In the genomic region with DNA sequence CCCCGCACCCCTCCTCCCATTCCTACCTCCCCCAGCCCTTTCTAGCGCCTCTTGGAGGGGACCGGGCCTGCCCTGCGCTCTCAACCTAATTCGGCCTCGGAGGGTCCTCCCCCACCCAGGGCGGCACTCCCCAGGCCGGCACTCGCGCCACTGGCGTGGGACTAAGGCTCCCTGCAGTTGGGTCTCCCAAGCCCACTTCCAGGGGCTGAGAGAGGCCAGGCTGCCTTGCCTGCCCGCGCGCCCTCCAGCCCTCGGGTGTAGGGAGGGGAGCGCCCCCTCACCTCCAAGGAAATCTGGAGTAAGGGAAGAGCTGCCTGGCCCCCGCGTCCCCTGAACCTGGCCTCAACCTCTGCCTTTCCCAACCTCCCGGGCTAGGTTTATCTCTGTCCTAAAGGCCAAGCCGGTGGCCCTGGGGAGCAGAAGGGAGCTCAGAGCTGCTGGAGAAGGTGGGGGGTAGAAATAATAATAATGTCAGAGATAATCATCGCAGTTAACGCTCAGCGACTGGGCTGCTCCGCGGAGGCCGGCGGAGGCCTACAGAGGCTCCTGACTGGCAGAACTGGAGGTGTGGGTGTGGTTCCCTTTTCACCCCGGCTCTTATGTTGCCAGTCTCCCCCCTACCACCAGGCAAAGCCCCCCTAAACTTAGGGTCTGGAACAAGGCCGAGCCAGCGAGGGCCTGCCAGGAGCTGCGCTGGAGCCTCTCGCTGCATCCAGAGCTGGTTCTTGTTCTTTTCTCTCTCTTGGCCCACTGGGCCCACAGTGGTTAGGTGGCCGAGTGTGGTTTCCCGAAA, we compare ENCODE assay signal across 15 cellular contexts. TPM values are rescaled to one million over a fixed set of nuclear protein-coding genes. Genes with fewer than 3 reads are reported as not detected.
DNase-seq lines count a peak whose midpoint lies in the region; FAIRE-seq and TF ChIP-seq lines count a peak whose summit lies in the region.
"Had no signal": no experiment of that assay in that cellular context is flagged by ENCODE, and none has a peak within 500 bp of the region (broad histone marks: within the 10 kb centered on the region; RNA-seq: fewer than 3 reads in every experiment).

No MANE protein-coding gene starts in this region.

- peak overlapping the region; percentile 93; the same call in 1 of the 2 replicates for H2BK5ac ChIP-seq in H1 (ENCODE audit: low read depth, low read length)

- H3K56ac ChIP-seq in H1 (replicated peaks; ENCODE audit: insufficient read length, low read depth, low read length): no peak overlapping the region

- H4K91ac ChIP-seq in H1 (replicated peaks; ENCODE audit: insufficient read length, low read length): peak overlapping the region; percentile 99

- H2AFZ ChIP-seq in H1 (ENCODE audit: low read length) (no peak overlapping the region), neuron (ENCODE audit: low read depth, low read length) (peak overlapping the region; percentile 51), Karpas-422 (ENCODE audit: low read length) (no peak overlapping the region)

- POLR2A ChIA-PET in H1 (lab: Charles Lee; ENCODE audit: partially characterized antibody) (interaction anchor here (0.6 to 10.0 kb wide), 9 partner anchors 8 to 335 kb away, joined by 3 to 145 read pairs (median 3); partner anchors contain the start of genes ZIC2 and ZIC5), RWPE1 (lab: Yijun Ruan, JAX; ENCODE audit: low non-redundant PET) (interaction anchor here (0.6 kb wide), 1 partner anchor 65 kb away, joined by 3 read pairs; no protein-coding TSS in a partner anchor)

- H3K4me3 ChIP-seq in H7 (ENCODE audit: insufficient read depth, low read depth, low read length) (peak overlapping the region; percentile 40; the same call in 1 of the 2 replicates), NT2/D1 (ENCODE audit: insufficient read length, low read depth) (peak overlapping the region; percentile 19), H1 (ENCODE audit: extremely low read depth in 1 of 4, insufficient read depth in 2 of 4, low read depth in 3 of 4, low read length in 4 of 4) (peak overlapping the region; percentile 31 to 72 (median 40)), neuron (ENCODE audit: low read length) (peak overlapping the region; percentile 38), Karpas-422 (ENCODE audit: low read length) (no peak overlapping the region)
- H3K4me3 ChIP-seq: vagina had no signal

- H3K18ac ChIP-seq in H1 (ENCODE audit: extremely low read depth, low read length): peak overlapping the region; percentile 84

- H3K9ac ChIP-seq in NT2/D1 (ENCODE audit: insufficient read length, low read depth) (peak overlapping the region; percentile 67), H1 (replicated peaks in 1 of 4; ENCODE audit: extremely low read depth in 1 of 4, low read depth in 3 of 4, low read length in 3 of 4) (peak overlapping the region in 1 of 4 experiments; percentile 18; a peak in 2 of 7 replicates), Karpas-422 (ENCODE audit: low read length) (no peak overlapping the region)

- CTCF ChIA-PET in H1 (lab: Charles Lee; ENCODE audit: partially characterized antibody) (interaction anchor here (0.7 to 2.5 kb wide), 15 partner anchors 9 to 524 kb away, joined by 3 to 10 read pairs (median 3); no protein-coding TSS in a partner anchor), RWPE1 (lab: Yijun Ruan, JAX) (interaction anchor here (0.6 kb wide), 1 partner anchor 9 kb away, joined by 5 read pairs; no protein-coding TSS in a partner anchor)

- H3K36me3 ChIP-seq in H7 (replicated peaks; ENCODE audit: control insufficient read depth, insufficient read depth, low read length) (no peaks in the 10 kb centered on the region), NT2/D1 (ENCODE audit: insufficient read depth, insufficient read length, low read length) (no peaks in the 10 kb centered on the region), H1 (ENCODE audit: control insufficient read depth in 2 of 4, insufficient read depth in 4 of 4, low read length in 3 of 4) (peaks cover 0 to 8% (median under 1%) of the 10 kb centered on the region in 4 experiments; a peak in 4 of 8 replicates), neuron (ENCODE audit: insufficient read depth, low read length) (peaks cover 19% of the 10 kb centered on the region), Karpas-422 (ENCODE audit: insufficient read depth, low read length) (no peaks in the 10 kb centered on the region)
- H3K36me3 ChIP-seq: vagina had no signal

- H3K4ac ChIP-seq in H1 (replicated peaks; ENCODE audit: insufficient read length, low read depth, low read length): peak overlapping the region; percentile 97

- H3K9me2 ChIP-seq in Karpas-422 (replicated peaks; ENCODE audit: insufficient read depth, low read length): no peaks in the 10 kb centered on the region

- H4K20me1 ChIP-seq in H1 (replicated peaks in 1 of 2; ENCODE audit: control insufficient read depth in 1 of 2, insufficient read depth in 2 of 2, low read length in 2 of 2) (peaks cover 0 to under 1% of the 10 kb centered on the region in 2 experiments), Karpas-422 (ENCODE audit: insufficient read depth, low read depth, low read length) (no peaks in the 10 kb centered on the region)

- FAIRE-seq in H1 (lab: Jason Lieb, UNC): no peak

- H3K79me1 ChIP-seq in H1 (ENCODE audit: low read depth, low read length): no peaks in the 10 kb centered on the region

- H3K9me3 ChIP-seq in NT2/D1 (ENCODE audit: insufficient read depth, low read length) (no peaks in the 10 kb centered on the region), H1 (ENCODE audit: insufficient read depth in 2 of 2, low read depth in 1 of 2, low read length in 1 of 2) (no peaks in the 10 kb centered on the region), neuron (ENCODE audit: low read length) (no peaks in the 10 kb centered on the region), Karpas-422 (ENCODE audit: low read length) (no peaks in the 10 kb centered on the region)
- H3K9me3 ChIP-seq: vagina had no signal

- H3K14ac ChIP-seq in H1 (ENCODE audit: insufficient read length): no peak overlapping the region

- peak overlapping the region; percentile 99; the same call in 1 of the 2 replicates for H2BK20ac ChIP-seq in H1 (ENCODE audit: low read length)

- H2BK12ac ChIP-seq in H1 (ENCODE audit: low read depth, low read length): peak overlapping the region; percentile 100

- no peak for TF ChIP-seq RAD21 in H1 (IDR thresholded peaks at IDR 0.05 in 1 of 2, conservative IDR thresholded peaks at IDR 0.05 in 1 of 2; ENCODE audit: low read depth in 2 of 2, low read length in 2 of 2)

- peaks cover 9% of the 10 kb centered on the region for H3K4me1 ChIP-seq in NT2/D1 (ENCODE audit: insufficient read depth, insufficient read length)
- peaks cover 10 to 39% (median 28%) of the 10 kb centered on the region in 4 experiments for H3K4me1 ChIP-seq in H1 (replicated peaks in 1 of 4; ENCODE audit: control insufficient read depth in 3 of 4, insufficient read depth in 4 of 4, low read length in 3 of 4)
- H3K4me1 ChIP-seq in neuron (ENCODE audit: insufficient read depth, low read length): peaks cover 57% of the 10 kb centered on the region
- H3K4me1 ChIP-seq in Karpas-422 (ENCODE audit: low read length): peaks cover 25% of the 10 kb centered on the region

- TF ChIP-seq CTCF in H1 (IDR thresholded peaks at IDR 0.05; ENCODE audit: control extremely low read depth in 1 of 3, insufficient read depth in 1 of 3, low read depth in 1 of 3, low read length in 3 of 3): no peak
- no peak for TF ChIP-seq CTCF in RWPE1 (conservative IDR thresholded peaks at IDR 0.05; ENCODE audit: low read depth)

- H3K79me2 ChIP-seq in H1 (ENCODE audit: control insufficient read depth in 1 of 2, insufficient read depth in 2 of 2, low read length in 2 of 2) (peaks cover 0 to 12% of the 10 kb centered on the region in 2 experiments; a peak in 2 of 4 replicates), Karpas-422 (ENCODE audit: low read length) (no peaks in the 10 kb centered on the region)

- no peak overlapping the region for H4K5ac ChIP-seq in H1 (ENCODE audit: insufficient read length, low read depth, low read length)

- H3K4me2 ChIP-seq in H1 (ENCODE audit: insufficient read depth in 1 of 2, low read depth in 2 of 2, low read length in 2 of 2) (peak overlapping the region; percentile 91 to 95), Karpas-422 (ENCODE audit: low read depth, low read length, poor library complexity, severe bottlenecking) (no peak overlapping the region)

- DNase-seq in H7 (peak; percentile 81), NT2/D1 (ENCODE audit: low read depth, low spot score) (no peak), H1 (ENCODE audit: low read depth in 1 of 2, low spot score in 2 of 2) (peak in 1 of 2 experiments; percentile 82), RWPE1 (ENCODE audit: low spot score) (no peak), Karpas-422 (no peak)
- DNase-seq in stimulated activated CD4-positive, alpha-beta T cell treated with anti-CD3 and anti-CD28 coated beads, Interleukin-12 subunit alpha, Interleukin-12 subunit beta, amount 100 ng/mL, for 4 hours: no peak
- DNase-seq: kidney glomerular epithelial cell; NCI-H1092; NCI-H510A; stimulated activated CD4-positive, alpha-beta T cell treated with anti-CD3 and anti-CD28 coated beads, Interleukin-4, amount 100 ng/mL, for 24 hours; T-helper 1 cell had no signal

- H3K27me3 ChIP-seq in H7 (ENCODE audit: control insufficient read depth, insufficient read depth, low read length) (peaks cover 94% of the 10 kb centered on the region), NT2/D1 (ENCODE audit: insufficient read depth, insufficient read length) (peaks cover 83% of the 10 kb centered on the region), H1 (replicated peaks in 1 of 4; ENCODE audit: control insufficient read depth in 3 of 4, extremely low read depth in 1 of 4, insufficient read depth in 3 of 4, low read length in 3 of 4) (peaks cover 7 to 81% (median 52%) of the 10 kb centered on the region in 4 experiments; a peak in 6 of 7 replicates), neuron (ENCODE audit: insufficient read depth, low read length) (peaks cover 5% of the 10 kb centered on the region), Karpas-422 (ENCODE audit: low read length) (no peaks in the 10 kb centered on the region)

- WGBS in H1 (ENCODE audit: extremely low coverage in 1 of 2, insufficient coverage in 1 of 2, insufficient read length in 1 of 2, insufficient replicate concordance in 2 of 2, low coverage in 1 of 2, low lambda C conversion rate in 2 of 2, missing lambda C conversion rate in 1 of 2), 2 experiments: 4% methylated on average over 23 of the region's 34 CpGs; no CpG with 5 or more reads in 1 of the 2 experiments

- H3K23ac ChIP-seq in H1 (ENCODE audit: insufficient read length): no peak overlapping the region

- H2BK15ac ChIP-seq in H1 (ENCODE audit: low read length): peak overlapping the region; percentile 100; the same call in 1 of the 2 replicates

- H2AK5ac ChIP-seq in H1 (ENCODE audit: low read depth, low read length): peak overlapping the region; percentile 99; the same call in 1 of the 2 replicates

- H2BK120ac ChIP-seq in H1 (replicated peaks; ENCODE audit: low read depth, low read length): peak overlapping the region; percentile 11

- TF ChIP-seq EP300 in H1 (IDR thresholded peaks at IDR 0.05; ENCODE audit: borderline replicate concordance in 1 of 2, low read depth in 2 of 2, low read length in 2 of 2): no peak

- H4K8ac ChIP-seq in H1 (ENCODE audit: extremely low read depth, insufficient read depth, low read length): no peak overlapping the region; the same call in none of the 2 replicates

- peak in 1 of 2 experiments; percentile 56; a peak in 1 of 3 replicates for TF ChIP-seq POLR2A in H1 (IDR thresholded peaks at IDR 0.05; ENCODE audit: control extremely low read depth in 1 of 2, low read depth in 2 of 2, low read length in 2 of 2)

- H3K27ac ChIP-seq in H1 (ENCODE audit: low read depth, low read length) (no peak overlapping the region), RWPE1 (no peak overlapping the region), Karpas-422 (ENCODE audit: low read length) (no peak overlapping the region)
- H3K27ac ChIP-seq: C4-2B, vagina had no signal

- peaks cover 22% of the 10 kb centered on the region; the same call in 1 of the 2 replicates for H3K23me2 ChIP-seq in H1 (ENCODE audit: low read depth, low read length)

RNA-seq across cellular contexts. Expression of gene ZIC2, which starts 9.6 kb away (rescaled TPM):
- 93.0 and 96.6 TPM in 2 replicates for total RNA-seq in H7 (2014; rRNA removed; shearing (Covaris generic))
- total RNA-seq in H1 (2021; fragmentation: NEBNext Ultra II Directional; extraction: Animal tissue kit (Norgen Biotek cat#: 25700)): 372 and 429 TPM in 2 replicates
- polyA plus RNA-seq in H1 (2011; rRNA removed): 53.2 and 67.1 TPM in 2 replicates
- polyA plus RNA-seq in H1 (2011; cell fraction: cytosol; rRNA removed): 54.3 TPM
- 212 TPM for polyA plus RNA-seq in H1 (2011; cell fraction: nucleus; rRNA removed)
- polyA plus RNA-seq in H1 (2012, experiment 1 of 2): 149 to 263 TPM (median 185 TPM) in 4 replicates
- polyA plus RNA-seq in H1 (2012, experiment 2 of 2): 87.1 TPM
- 140 TPM for polyA plus RNA-seq in H1 (2013, experiment 1 of 2)
- polyA plus RNA-seq in H1 (2013, experiment 2 of 2): 134 TPM
- 32.3 and 40.3 TPM in 2 replicates for polyA minus RNA-seq in H1 (2011; rRNA and poly(A)+ RNA removed)
- polyA minus RNA-seq in H1 (2011; cell fraction: cytosol; rRNA and poly(A)+ RNA removed): 164 TPM
- 103 TPM for polyA minus RNA-seq in H1 (2011; cell fraction: nucleus; rRNA and poly(A)+ RNA removed)
- total RNA-seq in Karpas-422 (2014; rRNA removed; shearing (Covaris generic); ENCODE audit: low replicate concordance): not detected in 2 replicates
- total RNA-seq: glomerular endothelial cell, vagina had no signal

RNA-seq across cellular contexts. Expression of gene ZIC5, which starts 19.6 kb away (rescaled TPM):
- 45.9 and 51.4 TPM in 2 replicates for total RNA-seq in H7 (2014; rRNA removed; shearing (Covaris generic))
- total RNA-seq in H1 (2021; fragmentation: NEBNext Ultra II Directional; extraction: Animal tissue kit (Norgen Biotek cat#: 25700)): 51.0 and 52.7 TPM in 2 replicates
- polyA plus RNA-seq in H1 (2011; rRNA removed): 14.2 and 14.8 TPM in 2 replicates
- polyA plus RNA-seq in H1 (2011; cell fraction: cytosol; rRNA removed): 13.2 TPM
- 22.7 TPM for polyA plus RNA-seq in H1 (2011; cell fraction: nucleus; rRNA removed)
- 16.2 to 29.3 TPM (median 20.3 TPM) in 4 replicates for polyA plus RNA-seq in H1 (2012, experiment 1 of 2)
- 15.1 TPM for polyA plus RNA-seq in H1 (2012, experiment 2 of 2)
- polyA plus RNA-seq in H1 (2013, experiment 1 of 2): 31.4 TPM
- polyA plus RNA-seq in H1 (2013, experiment 2 of 2): 28.2 TPM
- 16.6 and 20.0 TPM in 2 replicates for polyA minus RNA-seq in H1 (2011; rRNA and poly(A)+ RNA removed)
- 22.3 TPM for polyA minus RNA-seq in H1 (2011; cell fraction: cytosol; rRNA and poly(A)+ RNA removed)
- 42.4 TPM for polyA minus RNA-seq in H1 (2011; cell fraction: nucleus; rRNA and poly(A)+ RNA removed)
- total RNA-seq in Karpas-422 (2014; rRNA removed; shearing (Covaris generic); ENCODE audit: low replicate concordance): not detected in 2 replicates
- total RNA-seq: glomerular endothelial cell, vagina had no signal

Comparison
In these comparisons a context has a peak if more than half of its experiments do, and no peak if none do; other contexts are left out.
1. RNA of gene ZIC2, which starts 9.6 kb away (total RNA-seq): 372 to 429 TPM in H1 and 93.0 to 96.6 TPM in H7; not detected in Karpas-422; every median in the first group is over 10 times any median in the second.
2. RNA of gene ZIC5, which starts 19.6 kb away (total RNA-seq): 51.0 to 52.7 TPM in H1 and 45.9 to 51.4 TPM in H7; not detected in Karpas-422; every median in the first group is over 10 times any median in the second.